2 cellular contexts compared by ENCODE assay signal in genomic region chr2:33729353-33729752, GRCh38.
TF ChIP-seq lines count a peak whose summit lies in the region.

No MANE protein-coding gene starts in this region.

TF ChIP-seq in GM23338, 12 proteins besides CTCF, POLR2A, EP300 and RAD21 (continued from another document):
- TF ChIP-seq, protein P1, sequence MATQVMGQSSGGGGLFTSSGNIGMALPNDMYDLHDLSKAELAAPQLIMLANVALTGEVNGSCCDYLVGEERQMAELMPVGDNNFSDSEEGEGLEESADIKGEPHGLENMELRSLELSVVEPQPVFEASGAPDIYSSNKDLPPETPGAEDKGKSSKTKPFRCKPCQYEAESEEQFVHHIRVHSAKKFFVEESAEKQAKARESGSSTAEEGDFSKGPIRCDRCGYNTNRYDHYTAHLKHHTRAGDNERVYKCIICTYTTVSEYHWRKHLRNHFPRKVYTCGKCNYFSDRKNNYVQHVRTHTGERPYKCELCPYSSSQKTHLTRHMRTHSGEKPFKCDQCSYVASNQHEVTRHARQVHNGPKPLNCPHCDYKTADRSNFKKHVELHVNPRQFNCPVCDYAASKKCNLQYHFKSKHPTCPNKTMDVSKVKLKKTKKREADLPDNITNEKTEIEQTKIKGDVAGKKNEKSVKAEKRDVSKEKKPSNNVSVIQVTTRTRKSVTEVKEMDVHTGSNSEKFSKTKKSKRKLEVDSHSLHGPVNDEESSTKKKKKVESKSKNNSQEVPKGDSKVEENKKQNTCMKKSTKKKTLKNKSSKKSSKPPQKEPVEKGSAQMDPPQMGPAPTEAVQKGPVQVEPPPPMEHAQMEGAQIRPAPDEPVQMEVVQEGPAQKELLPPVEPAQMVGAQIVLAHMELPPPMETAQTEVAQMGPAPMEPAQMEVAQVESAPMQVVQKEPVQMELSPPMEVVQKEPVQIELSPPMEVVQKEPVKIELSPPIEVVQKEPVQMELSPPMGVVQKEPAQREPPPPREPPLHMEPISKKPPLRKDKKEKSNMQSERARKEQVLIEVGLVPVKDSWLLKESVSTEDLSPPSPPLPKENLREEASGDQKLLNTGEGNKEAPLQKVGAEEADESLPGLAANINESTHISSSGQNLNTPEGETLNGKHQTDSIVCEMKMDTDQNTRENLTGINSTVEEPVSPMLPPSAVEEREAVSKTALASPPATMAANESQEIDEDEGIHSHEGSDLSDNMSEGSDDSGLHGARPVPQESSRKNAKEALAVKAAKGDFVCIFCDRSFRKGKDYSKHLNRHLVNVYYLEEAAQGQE (IDR thresholded peaks at IDR 0.05; ENCODE audit: unreplicated experiment) = no peak
- TF ChIP-seq ZNF331 (CRISPR knock-in tag; IDR thresholded peaks at IDR 0.05; ENCODE audit: low read depth) (no peak), JUNB (IDR thresholded peaks at IDR 0.05; ENCODE audit: unreplicated experiment) (no peak), EZH2 (IDR thresholded peaks at IDR 0.05; ENCODE audit: low read depth, unreplicated experiment) (no peak), CREB1 (CRISPR knock-in tag; IDR thresholded peaks at IDR 0.05; ENCODE audit: low read depth) (no peak), EZH2phosphoT487 (IDR thresholded peaks at IDR 0.05; ENCODE audit: unreplicated experiment) (no peak)
- TF ChIP-seq, protein P2, sequence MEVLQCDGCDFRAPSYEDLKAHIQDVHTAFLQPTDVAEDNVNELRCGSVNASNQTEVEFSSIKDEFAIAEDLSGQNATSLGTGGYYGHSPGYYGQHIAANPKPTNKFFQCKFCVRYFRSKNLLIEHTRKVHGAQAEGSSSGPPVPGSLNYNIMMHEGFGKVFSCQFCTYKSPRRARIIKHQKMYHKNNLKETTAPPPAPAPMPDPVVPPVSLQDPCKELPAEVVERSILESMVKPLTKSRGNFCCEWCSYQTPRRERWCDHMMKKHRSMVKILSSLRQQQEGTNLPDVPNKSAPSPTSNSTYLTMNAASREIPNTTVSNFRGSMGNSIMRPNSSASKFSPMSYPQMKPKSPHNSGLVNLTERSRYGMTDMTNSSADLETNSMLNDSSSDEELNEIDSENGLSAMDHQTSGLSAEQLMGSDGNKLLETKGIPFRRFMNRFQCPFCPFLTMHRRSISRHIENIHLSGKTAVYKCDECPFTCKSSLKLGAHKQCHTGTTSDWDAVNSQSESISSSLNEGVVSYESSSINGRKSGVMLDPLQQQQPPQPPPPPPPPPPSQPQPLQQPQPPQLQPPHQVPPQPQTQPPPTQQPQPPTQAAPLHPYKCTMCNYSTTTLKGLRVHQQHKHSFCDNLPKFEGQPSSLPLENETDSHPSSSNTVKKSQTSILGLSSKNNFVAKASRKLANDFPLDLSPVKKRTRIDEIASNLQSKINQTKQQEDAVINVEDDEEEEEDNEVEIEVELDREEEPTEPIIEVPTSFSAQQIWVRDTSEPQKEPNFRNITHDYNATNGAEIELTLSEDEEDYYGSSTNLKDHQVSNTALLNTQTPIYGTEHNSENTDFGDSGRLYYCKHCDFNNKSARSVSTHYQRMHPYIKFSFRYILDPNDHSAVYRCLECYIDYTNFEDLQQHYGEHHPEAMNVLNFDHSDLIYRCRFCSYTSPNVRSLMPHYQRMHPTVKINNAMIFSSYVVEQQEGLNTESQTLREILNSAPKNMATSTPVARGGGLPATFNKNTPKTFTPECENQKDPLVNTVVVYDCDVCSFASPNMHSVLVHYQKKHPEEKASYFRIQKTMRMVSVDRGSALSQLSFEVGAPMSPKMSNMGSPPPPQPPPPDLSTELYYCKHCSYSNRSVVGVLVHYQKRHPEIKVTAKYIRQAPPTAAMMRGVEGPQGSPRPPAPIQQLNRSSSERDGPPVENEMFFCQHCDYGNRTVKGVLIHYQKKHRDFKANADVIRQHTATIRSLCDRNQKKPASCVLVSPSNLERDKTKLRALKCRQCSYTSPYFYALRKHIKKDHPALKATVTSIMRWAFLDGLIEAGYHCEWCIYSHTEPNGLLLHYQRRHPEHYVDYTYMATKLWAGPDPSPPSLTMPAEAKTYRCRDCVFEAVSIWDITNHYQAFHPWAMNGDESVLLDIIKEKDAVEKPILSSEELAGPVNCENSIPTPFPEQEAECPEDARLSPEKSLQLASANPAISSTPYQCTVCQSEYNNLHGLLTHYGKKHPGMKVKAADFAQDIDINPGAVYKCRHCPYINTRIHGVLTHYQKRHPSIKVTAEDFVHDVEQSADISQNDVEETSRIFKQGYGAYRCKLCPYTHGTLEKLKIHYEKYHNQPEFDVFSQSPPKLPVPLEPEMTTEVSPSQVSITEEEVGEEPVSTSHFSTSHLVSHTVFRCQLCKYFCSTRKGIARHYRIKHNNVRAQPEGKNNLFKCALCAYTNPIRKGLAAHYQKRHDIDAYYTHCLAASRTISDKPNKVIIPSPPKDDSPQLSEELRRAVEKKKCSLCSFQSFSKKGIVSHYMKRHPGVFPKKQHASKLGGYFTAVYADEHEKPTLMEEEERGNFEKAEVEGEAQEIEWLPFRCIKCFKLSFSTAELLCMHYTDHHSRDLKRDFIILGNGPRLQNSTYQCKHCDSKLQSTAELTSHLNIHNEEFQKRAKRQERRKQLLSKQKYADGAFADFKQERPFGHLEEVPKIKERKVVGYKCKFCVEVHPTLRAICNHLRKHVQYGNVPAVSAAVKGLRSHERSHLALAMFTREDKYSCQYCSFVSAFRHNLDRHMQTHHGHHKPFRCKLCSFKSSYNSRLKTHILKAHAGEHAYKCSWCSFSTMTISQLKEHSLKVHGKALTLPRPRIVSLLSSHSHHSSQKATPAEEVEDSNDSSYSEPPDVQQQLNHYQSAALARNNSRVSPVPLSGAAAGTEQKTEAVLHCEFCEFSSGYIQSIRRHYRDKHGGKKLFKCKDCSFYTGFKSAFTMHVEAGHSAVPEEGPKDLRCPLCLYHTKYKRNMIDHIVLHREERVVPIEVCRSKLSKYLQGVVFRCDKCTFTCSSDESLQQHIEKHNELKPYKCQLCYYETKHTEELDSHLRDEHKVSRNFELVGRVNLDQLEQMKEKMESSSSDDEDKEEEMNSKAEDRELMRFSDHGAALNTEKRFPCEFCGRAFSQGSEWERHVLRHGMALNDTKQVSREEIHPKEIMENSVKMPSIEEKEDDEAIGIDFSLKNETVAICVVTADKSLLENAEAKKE (CRISPR knock-in tag; IDR thresholded peaks at IDR 0.05) = no peak

TF ChIP-seq in K562, 482 proteins besides CTCF, POLR2A, EP300 and RAD21 (continued from another document):
- TF ChIP-seq DEAF1 (CRISPR knock-in tag; IDR thresholded peaks at IDR 0.05) (no peak), PYGO2 (tag; IDR thresholded peaks at IDR 0.05) (no peak), ZNF512 (tag; IDR thresholded peaks at IDR 0.05) (no peak), L3MBTL2 (IDR thresholded peaks at IDR 0.05) (no peak), MYC (IDR thresholded peaks at IDR 0.05; ENCODE audit: low read depth, low read length) (no peak), MYC (CRISPR knock-in tag; IDR thresholded peaks at IDR 0.05; ENCODE audit: borderline replicate concordance, low read depth) (no peak), ZBTB26 (CRISPR knock-in tag; IDR thresholded peaks at IDR 0.05) (no peak), CXXC5 (CRISPR knock-in tag; IDR thresholded peaks at IDR 0.05) (no peak), SUPT5H (IDR thresholded peaks at IDR 0.05) (no peak), PRPF4 (IDR thresholded peaks at IDR 0.05; ENCODE audit: insufficient read depth, low read depth, low read length, poor library complexity, severe bottlenecking) (no peak), STAT6 (CRISPR knock-in tag; IDR thresholded peaks at IDR 0.05) (no peak), ZNF175 (CRISPR knock-in tag; IDR thresholded peaks at IDR 0.05; ENCODE audit: low read depth) (no peak), SETDB1 (IDR thresholded peaks at IDR 0.05; ENCODE audit: low read length) (no peak), JUNB (CRISPR knock-in tag; conservative IDR thresholded peaks at IDR 0.05) (no peak), SMARCC2 (IDR thresholded peaks at IDR 0.05; ENCODE audit: low read depth) (no peak)
- TF ChIP-seq, protein P3, sequence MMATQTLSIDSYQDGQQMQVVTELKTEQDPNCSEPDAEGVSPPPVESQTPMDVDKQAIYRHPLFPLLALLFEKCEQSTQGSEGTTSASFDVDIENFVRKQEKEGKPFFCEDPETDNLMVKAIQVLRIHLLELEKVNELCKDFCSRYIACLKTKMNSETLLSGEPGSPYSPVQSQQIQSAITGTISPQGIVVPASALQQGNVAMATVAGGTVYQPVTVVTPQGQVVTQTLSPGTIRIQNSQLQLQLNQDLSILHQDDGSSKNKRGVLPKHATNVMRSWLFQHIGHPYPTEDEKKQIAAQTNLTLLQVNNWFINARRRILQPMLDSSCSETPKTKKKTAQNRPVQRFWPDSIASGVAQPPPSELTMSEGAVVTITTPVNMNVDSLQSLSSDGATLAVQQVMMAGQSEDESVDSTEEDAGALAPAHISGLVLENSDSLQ (IDR thresholded peaks at IDR 0.05) = no peak
